ENCODE assay signal across 14 cellular contexts in the genomic region with DNA sequence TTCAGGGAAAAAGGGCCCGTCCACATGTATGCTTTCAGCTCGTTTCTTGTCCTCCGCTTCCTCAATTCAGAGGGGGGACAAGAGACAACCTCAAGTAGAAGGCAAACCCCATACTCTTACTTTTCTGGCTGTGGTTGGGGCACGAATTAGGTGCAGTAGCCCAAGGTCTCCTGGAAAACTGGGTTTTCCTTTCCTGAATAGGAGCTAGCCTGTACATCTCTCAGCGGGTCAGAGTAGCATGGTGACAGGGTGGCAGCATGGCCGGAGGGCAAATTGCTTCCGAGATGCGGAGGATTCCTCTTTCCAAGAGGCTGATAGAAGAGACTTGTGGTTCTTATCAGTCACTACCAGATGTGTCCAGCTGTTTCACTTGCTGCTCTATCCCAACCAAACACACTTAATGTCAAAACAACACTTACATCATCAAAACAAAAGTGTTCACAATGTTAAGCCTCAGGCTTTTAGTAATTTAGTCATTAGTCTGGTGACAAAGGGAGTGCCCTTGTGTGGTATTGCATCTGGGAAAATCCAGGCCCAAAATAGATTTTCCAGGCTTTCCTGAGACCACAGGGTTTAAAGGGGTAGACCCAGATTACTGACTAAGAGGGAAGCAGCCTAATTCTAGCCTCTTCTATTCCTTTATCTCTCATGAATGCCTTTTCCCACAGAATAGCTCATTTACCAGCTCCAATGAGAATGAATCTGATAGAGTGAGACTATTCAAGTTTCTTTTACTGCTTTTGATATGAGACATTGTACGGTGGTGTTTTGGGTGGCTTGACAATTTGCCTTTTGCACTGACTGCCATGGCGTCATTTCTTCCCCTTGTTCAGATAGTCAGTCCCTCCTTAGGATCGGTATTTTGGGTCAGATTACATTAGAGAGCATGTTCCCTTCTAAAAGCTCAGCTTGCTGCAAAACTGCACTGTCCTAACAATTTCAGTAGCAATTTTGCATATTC.
DNase-seq lines count a peak whose midpoint lies in the region; ATAC-seq and TF ChIP-seq lines count a peak whose summit lies in the region.
"Had no signal": no experiment of that assay in that cellular context is flagged by ENCODE, and none has a peak within 500 bp of the region (broad histone marks: within the 10 kb centered on the region; RNA-seq: fewer than 3 reads in every experiment).

No MANE protein-coding gene starts in this region.

- H3K9me3 ChIP-seq in AG04450 (ENCODE audit: control insufficient read depth, insufficient read depth, low read length) (no peaks in the 10 kb centered on the region), mesodermal cell (ENCODE audit: control insufficient read depth, low read length) (no peaks in the 10 kb centered on the region)
- H3K9me3 ChIP-seq: SJSA1 had no signal

- DNase-seq in AG04450 (ENCODE audit: low read depth, low spot score) (peak; percentile 79), SK-MEL-5 (ENCODE audit: low read depth, low spot score) (peak; percentile 17), fibroblast of gingiva (ENCODE audit: low read depth) (peak; percentile 38), NCI-H1105 (lab: John Stamatoyannopoulos, UW) (no peak), KG1 (lab: John Stamatoyannopoulos, UW) (no peak)
- no peak for DNase-seq in activated CD4-positive, alpha-beta T cell treated with anti-CD3 and anti-CD28 coated beads, Interleukin-2, amount 50 U/mL, for 4 hours
- DNase-seq: activated CD4-positive, alpha-beta T cell treated with anti-CD3 and anti-CD28 coated beads for 48 hours; activated gamma-delta T cell treated with Interleukin-2 at 50 U/mL for 16 hours; effector memory CD8-positive, alpha-beta T cell; kidney; NCI-H226 had no signal

- H3K4me3 ChIP-seq in AG04450 (ENCODE audit: low read depth, low read length): no peak overlapping the region
- no peak overlapping the region for H3K4me3 ChIP-seq in mesodermal cell (ENCODE audit: extremely low read depth, insufficient read depth, low read length, poor library complexity, severe bottlenecking)
- H3K4me3 ChIP-seq: SJSA1 had no signal

- peaks cover 47% of the 10 kb centered on the region for H3K4me1 ChIP-seq in mesodermal cell (ENCODE audit: control insufficient read depth, insufficient read depth, low read length, poor library complexity, severe bottlenecking)

- H3K27me3 ChIP-seq in AG04450 (ENCODE audit: control insufficient read depth, insufficient read depth, low read length): no peaks in the 10 kb centered on the region
- H3K27me3 ChIP-seq: SJSA1 had no signal

- ATAC-seq in GM18520 (IDR thresholded peaks at IDR 0.05; ENCODE audit: unreplicated experiment): no peak
- ATAC-seq: effector memory CD8-positive, alpha-beta T cell had no signal

- peaks cover 10% of the 10 kb centered on the region for H3K36me3 ChIP-seq in mesodermal cell (ENCODE audit: control insufficient read depth, insufficient read depth, low read length)
- H3K36me3 ChIP-seq: SJSA1 had no signal

- in situ Hi-C loops in SK-MEL-5 (cut with HindIII; ENCODE audit: low pct_unique_long_range_greater_than_20kb, low sequenced_read_pairs): no loop called here

- WGBS in mesodermal cell (ENCODE audit: insufficient coverage in 2 of 2), 2 experiments: 85 to 91% methylated on average over 6 to 7 of the region's 11 CpGs

- no peak for TF ChIP-seq CTCF in AG04450 (IDR thresholded peaks at IDR 0.05; ENCODE audit: low read depth, low read length)

- CTCF ChIA-PET in AG04450 (lab: Charles Lee): interaction anchor here (1.0 kb wide), 2 partner anchors 336 to 474 kb away, joined by 3 read pairs; no protein-coding TSS in a partner anchor

- POLR2A ChIA-PET in AG04450 (lab: Yijun Ruan, JAX): interaction anchor here (0.6 kb wide), 1 partner anchor 14 kb away, joined by 3 read pairs; no protein-coding TSS in a partner anchor

- peak overlapping the region; percentile 63 for H3K27ac ChIP-seq in AG04450 (ENCODE audit: low read depth, low read length)
- H3K27ac ChIP-seq in mesodermal cell (ENCODE audit: low read depth, low read length, severe bottlenecking): peak overlapping the region; percentile 86
- H3K27ac ChIP-seq: SJSA1 had no signal

Comparison
In these comparisons a context has a peak if more than half of its experiments do, and no peak if none do; other contexts are left out.
1. DNase-seq: peak in AG04450 (single experiment), SK-MEL-5 (single experiment) and fibroblast of gingiva (single experiment); none in NCI-H1105 (single experiment), activated CD4-positive, alpha-beta T cell treated with anti-CD3 and anti-CD28 coated beads, Interleukin-2, amount 50 U/mL, for 4 hours (0 of 2) and KG1 (single experiment).